Comparison of ENCODE assay signal across 2 cellular contexts in the genomic region with DNA sequence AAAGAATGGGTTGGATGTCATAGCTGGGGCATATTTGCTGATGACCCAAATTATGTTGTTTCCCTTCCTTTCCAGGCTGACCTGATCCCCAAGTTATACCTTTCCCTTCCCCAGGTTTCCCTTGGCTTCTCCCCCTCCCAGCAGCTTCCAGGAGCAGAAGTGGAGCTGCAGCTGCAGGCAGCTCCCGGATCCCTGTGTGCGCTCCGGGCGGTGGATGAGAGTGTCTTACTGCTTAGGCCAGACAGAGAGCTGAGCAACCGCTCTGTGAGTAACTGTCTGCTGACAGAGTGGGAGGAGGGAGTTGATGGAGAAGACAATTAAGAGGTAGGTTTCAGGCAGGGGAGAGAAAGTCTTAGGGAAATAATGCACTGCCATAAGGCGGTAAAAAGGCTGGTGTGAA.
TF ChIP-seq lines count a peak whose summit lies in the region.

No MANE protein-coding gene starts in this region.

TF ChIP-seq in WTC11, 78 proteins besides CTCF, POLR2A, EP300 and RAD21:
- TF ChIP-seq ZNF121 (CRISPR knock-in tag; IDR thresholded peaks at IDR 0.05) (0 out of 2 replicates have a peak, but pooled peaks have one; percentile 37), ZNF219 (CRISPR knock-in tag; IDR thresholded peaks at IDR 0.05; ENCODE audit: borderline replicate concordance) (no peak)
TF ChIP-seq in WTC11: peak in this region for 1.

TF ChIP-seq in H1, 55 proteins besides CTCF, POLR2A, EP300 and RAD21:
- TF ChIP-seq HDAC2 (IDR thresholded peaks at IDR 0.05; ENCODE audit: borderline replicate concordance in 1 of 2, low read depth in 2 of 2, low read length in 2 of 2) (no peak), CREB1 (IDR thresholded peaks at IDR 0.05) (no peak), POLR2AphosphoS5 (IDR thresholded peaks at IDR 0.05; ENCODE audit: low read depth, low read length) (no peak), SRF (IDR thresholded peaks at IDR 0.05; ENCODE audit: low read depth, low read length) (no peak), SUZ12 (IDR thresholded peaks at IDR 0.05; ENCODE audit: low read length) (no peak), SIRT6 (IDR thresholded peaks at IDR 0.05; ENCODE audit: low read length) (no peak), SAP30 (IDR thresholded peaks at IDR 0.05; ENCODE audit: insufficient read depth, insufficient replicate concordance, low read length) (no peak), NRF1 (IDR thresholded peaks at IDR 0.05; ENCODE audit: low read depth, low read length) (no peak), SP4 (IDR thresholded peaks at IDR 0.05; ENCODE audit: low read length) (no peak), CHD2 (IDR thresholded peaks at IDR 0.05; ENCODE audit: low read length) (no peak), FOSL1 (IDR thresholded peaks at IDR 0.05; ENCODE audit: insufficient read depth, low read depth, low read length) (no peak), EZH2 (IDR thresholded peaks at IDR 0.05; ENCODE audit: low read depth, low read length, severe bottlenecking) (no peak), SIX5 (IDR thresholded peaks at IDR 0.05; ENCODE audit: low read depth, low read length) (no peak), CTBP2 (IDR thresholded peaks at IDR 0.05; ENCODE audit: borderline replicate concordance, insufficient read depth, insufficient read length, low read length) (no peak), RFX5 (IDR thresholded peaks at IDR 0.05; ENCODE audit: borderline replicate concordance, low read depth, low read length) (no peak), CBX8 (IDR thresholded peaks at IDR 0.05; ENCODE audit: borderline replicate concordance, low read depth, low read length) (no peak), GABPA (IDR thresholded peaks at IDR 0.05; ENCODE audit: borderline replicate concordance, insufficient read depth, low read length) (no peak), TAF1 (IDR thresholded peaks at IDR 0.05; ENCODE audit: low read depth, low read length) (no peak)
- TF ChIP-seq, protein P1, sequence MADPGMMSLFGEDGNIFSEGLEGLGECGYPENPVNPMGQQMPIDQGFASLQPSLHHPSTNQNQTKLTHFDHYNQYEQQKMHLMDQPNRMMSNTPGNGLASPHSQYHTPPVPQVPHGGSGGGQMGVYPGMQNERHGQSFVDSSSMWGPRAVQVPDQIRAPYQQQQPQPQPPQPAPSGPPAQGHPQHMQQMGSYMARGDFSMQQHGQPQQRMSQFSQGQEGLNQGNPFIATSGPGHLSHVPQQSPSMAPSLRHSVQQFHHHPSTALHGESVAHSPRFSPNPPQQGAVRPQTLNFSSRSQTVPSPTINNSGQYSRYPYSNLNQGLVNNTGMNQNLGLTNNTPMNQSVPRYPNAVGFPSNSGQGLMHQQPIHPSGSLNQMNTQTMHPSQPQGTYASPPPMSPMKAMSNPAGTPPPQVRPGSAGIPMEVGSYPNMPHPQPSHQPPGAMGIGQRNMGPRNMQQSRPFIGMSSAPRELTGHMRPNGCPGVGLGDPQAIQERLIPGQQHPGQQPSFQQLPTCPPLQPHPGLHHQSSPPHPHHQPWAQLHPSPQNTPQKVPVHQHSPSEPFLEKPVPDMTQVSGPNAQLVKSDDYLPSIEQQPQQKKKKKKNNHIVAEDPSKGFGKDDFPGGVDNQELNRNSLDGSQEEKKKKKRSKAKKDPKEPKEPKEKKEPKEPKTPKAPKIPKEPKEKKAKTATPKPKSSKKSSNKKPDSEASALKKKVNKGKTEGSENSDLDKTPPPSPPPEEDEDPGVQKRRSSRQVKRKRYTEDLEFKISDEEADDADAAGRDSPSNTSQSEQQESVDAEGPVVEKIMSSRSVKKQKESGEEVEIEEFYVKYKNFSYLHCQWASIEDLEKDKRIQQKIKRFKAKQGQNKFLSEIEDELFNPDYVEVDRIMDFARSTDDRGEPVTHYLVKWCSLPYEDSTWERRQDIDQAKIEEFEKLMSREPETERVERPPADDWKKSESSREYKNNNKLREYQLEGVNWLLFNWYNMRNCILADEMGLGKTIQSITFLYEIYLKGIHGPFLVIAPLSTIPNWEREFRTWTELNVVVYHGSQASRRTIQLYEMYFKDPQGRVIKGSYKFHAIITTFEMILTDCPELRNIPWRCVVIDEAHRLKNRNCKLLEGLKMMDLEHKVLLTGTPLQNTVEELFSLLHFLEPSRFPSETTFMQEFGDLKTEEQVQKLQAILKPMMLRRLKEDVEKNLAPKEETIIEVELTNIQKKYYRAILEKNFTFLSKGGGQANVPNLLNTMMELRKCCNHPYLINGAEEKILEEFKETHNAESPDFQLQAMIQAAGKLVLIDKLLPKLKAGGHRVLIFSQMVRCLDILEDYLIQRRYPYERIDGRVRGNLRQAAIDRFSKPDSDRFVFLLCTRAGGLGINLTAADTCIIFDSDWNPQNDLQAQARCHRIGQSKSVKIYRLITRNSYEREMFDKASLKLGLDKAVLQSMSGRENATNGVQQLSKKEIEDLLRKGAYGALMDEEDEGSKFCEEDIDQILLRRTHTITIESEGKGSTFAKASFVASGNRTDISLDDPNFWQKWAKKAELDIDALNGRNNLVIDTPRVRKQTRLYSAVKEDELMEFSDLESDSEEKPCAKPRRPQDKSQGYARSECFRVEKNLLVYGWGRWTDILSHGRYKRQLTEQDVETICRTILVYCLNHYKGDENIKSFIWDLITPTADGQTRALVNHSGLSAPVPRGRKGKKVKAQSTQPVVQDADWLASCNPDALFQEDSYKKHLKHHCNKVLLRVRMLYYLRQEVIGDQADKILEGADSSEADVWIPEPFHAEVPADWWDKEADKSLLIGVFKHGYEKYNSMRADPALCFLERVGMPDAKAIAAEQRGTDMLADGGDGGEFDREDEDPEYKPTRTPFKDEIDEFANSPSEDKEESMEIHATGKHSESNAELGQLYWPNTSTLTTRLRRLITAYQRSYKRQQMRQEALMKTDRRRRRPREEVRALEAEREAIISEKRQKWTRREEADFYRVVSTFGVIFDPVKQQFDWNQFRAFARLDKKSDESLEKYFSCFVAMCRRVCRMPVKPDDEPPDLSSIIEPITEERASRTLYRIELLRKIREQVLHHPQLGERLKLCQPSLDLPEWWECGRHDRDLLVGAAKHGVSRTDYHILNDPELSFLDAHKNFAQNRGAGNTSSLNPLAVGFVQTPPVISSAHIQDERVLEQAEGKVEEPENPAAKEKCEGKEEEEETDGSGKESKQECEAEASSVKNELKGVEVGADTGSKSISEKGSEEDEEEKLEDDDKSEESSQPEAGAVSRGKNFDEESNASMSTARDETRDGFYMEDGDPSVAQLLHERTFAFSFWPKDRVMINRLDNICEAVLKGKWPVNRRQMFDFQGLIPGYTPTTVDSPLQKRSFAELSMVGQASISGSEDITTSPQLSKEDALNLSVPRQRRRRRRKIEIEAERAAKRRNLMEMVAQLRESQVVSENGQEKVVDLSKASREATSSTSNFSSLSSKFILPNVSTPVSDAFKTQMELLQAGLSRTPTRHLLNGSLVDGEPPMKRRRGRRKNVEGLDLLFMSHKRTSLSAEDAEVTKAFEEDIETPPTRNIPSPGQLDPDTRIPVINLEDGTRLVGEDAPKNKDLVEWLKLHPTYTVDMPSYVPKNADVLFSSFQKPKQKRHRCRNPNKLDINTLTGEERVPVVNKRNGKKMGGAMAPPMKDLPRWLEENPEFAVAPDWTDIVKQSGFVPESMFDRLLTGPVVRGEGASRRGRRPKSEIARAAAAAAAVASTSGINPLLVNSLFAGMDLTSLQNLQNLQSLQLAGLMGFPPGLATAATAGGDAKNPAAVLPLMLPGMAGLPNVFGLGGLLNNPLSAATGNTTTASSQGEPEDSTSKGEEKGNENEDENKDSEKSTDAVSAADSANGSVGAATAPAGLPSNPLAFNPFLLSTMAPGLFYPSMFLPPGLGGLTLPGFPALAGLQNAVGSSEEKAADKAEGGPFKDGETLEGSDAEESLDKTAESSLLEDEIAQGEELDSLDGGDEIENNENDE (IDR thresholded peaks at IDR 0.05; ENCODE audit: insufficient replicate concordance, low read length) = no peak
- TF ChIP-seq, protein P2, sequence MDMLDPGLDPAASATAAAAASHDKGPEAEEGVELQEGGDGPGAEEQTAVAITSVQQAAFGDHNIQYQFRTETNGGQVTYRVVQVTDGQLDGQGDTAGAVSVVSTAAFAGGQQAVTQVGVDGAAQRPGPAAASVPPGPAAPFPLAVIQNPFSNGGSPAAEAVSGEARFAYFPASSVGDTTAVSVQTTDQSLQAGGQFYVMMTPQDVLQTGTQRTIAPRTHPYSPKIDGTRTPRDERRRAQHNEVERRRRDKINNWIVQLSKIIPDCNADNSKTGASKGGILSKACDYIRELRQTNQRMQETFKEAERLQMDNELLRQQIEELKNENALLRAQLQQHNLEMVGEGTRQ (IDR thresholded peaks at IDR 0.05; ENCODE audit: low read length) = no peak
TF ChIP-seq in H1: peak in this region for 0.
